ENCODE assay signal across 8 cellular contexts in the genomic region with DNA sequence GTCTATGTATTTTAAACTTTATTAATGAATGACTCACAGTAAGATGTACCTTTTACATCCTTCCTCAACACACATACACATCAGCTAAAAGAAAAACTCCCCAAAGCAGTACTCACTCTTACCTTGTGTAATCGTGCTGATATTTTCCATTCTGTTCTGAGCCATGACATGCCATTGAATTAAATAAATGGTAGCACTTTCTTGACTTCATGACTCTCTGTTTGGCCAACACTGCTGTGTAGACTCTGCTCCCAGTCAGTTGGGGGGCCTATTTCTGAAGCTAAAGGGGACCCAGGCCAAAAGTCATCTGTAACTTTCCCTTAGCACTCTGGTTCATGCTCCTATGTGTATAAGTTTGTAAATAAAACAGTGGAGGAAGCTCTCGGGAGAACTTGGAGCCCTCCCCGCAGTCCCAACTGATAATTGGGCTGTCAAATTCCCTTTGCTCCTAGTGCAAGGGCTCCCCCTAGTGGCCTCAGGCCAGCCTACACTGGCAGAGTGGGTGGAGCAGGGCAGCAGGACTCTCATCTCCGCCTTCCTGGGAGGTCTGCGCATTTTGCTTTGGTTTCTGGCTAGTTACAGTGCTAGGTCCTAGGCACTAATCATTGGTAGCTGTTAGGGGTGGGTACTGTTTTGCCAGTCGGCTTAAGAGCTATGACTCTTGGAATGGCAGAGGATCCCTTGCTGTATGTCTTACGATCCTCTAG. TPM values are rescaled to one million over a fixed set of nuclear protein-coding genes. Genes with fewer than 3 reads are reported as not detected.
DNase-seq lines count a peak whose midpoint lies in the region; ATAC-seq, FAIRE-seq and TF ChIP-seq lines count a peak whose summit lies in the region.

No MANE protein-coding gene starts in this region.

- dilution Hi-C loops in mammary epithelial cell (cut with HindIII; ENCODE audit: low sequenced_read_pairs) = no loop called here
- dilution Hi-C loops in keratinocyte (cut with MboI; ENCODE audit: extremely low pct_ligation_motif_present, low sequenced_read_pairs) = no loop called here

- WGBS in mammary epithelial cell (ENCODE audit: low coverage, missing lambda C conversion rate) = 21% methylated on average over 7 of the region's 7 CpGs

- in situ Hi-C loops in mammary epithelial cell (cut with MboI; ENCODE audit: low sequenced_read_pairs in 2 of 2) = no loop called here

- H3K27me3 ChIP-seq in WERI-Rb-1 (ENCODE audit: insufficient read depth, low read depth, severe bottlenecking) = peaks cover 23% of the 10 kb centered on the region
- H3K27me3 ChIP-seq in mammary epithelial cell (ENCODE audit: insufficient read depth, low read length) = no peaks in the 10 kb centered on the region
- H3K27me3 ChIP-seq in keratinocyte (ENCODE audit: control insufficient read depth, extremely low read depth, insufficient read depth, low read length) = no peaks in the 10 kb centered on the region

- H3K4me3 ChIP-seq in AG04449 (ENCODE audit: low read depth, low read length) (no peak overlapping the region), WERI-Rb-1 (ENCODE audit: low read depth, low read length) (no peak overlapping the region), mammary epithelial cell (replicated peaks in 1 of 3; ENCODE audit: insufficient read depth in 1 of 3, low read depth in 2 of 3, low read length in 3 of 3) (no peak overlapping the region), keratinocyte (ENCODE audit: control insufficient read depth in 2 of 3, extremely low read depth in 1 of 3, insufficient read depth in 2 of 3, low read depth in 1 of 3, low read length in 3 of 3) (no peak overlapping the region)

- peak; percentile 83 for FAIRE-seq in GM18507 (lab: Jason Lieb, UNC)
- peak; percentile 85 for FAIRE-seq in keratinocyte (lab: Jason Lieb, UNC)

- no peak overlapping the region for H3K27ac ChIP-seq in WERI-Rb-1
- no peak overlapping the region for H3K27ac ChIP-seq in mammary epithelial cell (ENCODE audit: insufficient read depth, low read depth, low read length)
- H3K27ac ChIP-seq in keratinocyte (ENCODE audit: control insufficient read depth, insufficient read depth, low read length) = no peak overlapping the region

- no peaks in the 10 kb centered on the region for H3K9me1 ChIP-seq in keratinocyte (ENCODE audit: control insufficient read depth, extremely low read depth, insufficient read depth, low read length)

- peak; percentile 54 for ATAC-seq in HG03025 (IDR thresholded peaks at IDR 0.05; ENCODE audit: low FRiP score, unreplicated experiment)

- H4K20me1 ChIP-seq in mammary epithelial cell (ENCODE audit: insufficient read depth, low read length) (no peaks in the 10 kb centered on the region), keratinocyte (ENCODE audit: control insufficient read depth, extremely low read depth, insufficient read depth, low read length) (no peaks in the 10 kb centered on the region)

- CTCF ChIA-PET in AG04449 (lab: Yijun Ruan, JAX) = interaction anchor here (0.5 to 4.1 kb wide), 52 partner anchors 10 to 1682 kb away, joined by 3 to 71 read pairs (median 4); no protein-coding TSS in a partner anchor
- CTCF ChIA-PET in mammary epithelial cell (lab: Charles Lee; ENCODE audit: low non-redundant PET) = interaction anchor here (0.5 kb wide), 1 partner anchor 236 kb away, joined by 3 read pairs; no protein-coding TSS in a partner anchor

- H3K79me2 ChIP-seq in mammary epithelial cell (ENCODE audit: insufficient read depth, low read length) (no peaks in the 10 kb centered on the region), keratinocyte (ENCODE audit: control insufficient read depth, insufficient read depth, low read length) (no peaks in the 10 kb centered on the region)

- H3K4me1 ChIP-seq in mammary epithelial cell (ENCODE audit: insufficient read depth, low read length) (peaks cover 26% of the 10 kb centered on the region), keratinocyte (ENCODE audit: control insufficient read depth, extremely low read depth, insufficient read depth, low read length) (peaks cover 21% of the 10 kb centered on the region)

- H3K4me2 ChIP-seq in mammary epithelial cell (ENCODE audit: insufficient read depth, low read depth, low read length) = no peak overlapping the region
- H3K4me2 ChIP-seq in keratinocyte (ENCODE audit: control insufficient read depth, extremely low read depth, insufficient read depth, low read depth, low read length) = no peak overlapping the region

- H3K36me3 ChIP-seq in WERI-Rb-1 (no peaks in the 10 kb centered on the region), mammary epithelial cell (ENCODE audit: insufficient read depth, low read length) (no peaks in the 10 kb centered on the region), keratinocyte (ENCODE audit: control insufficient read depth in 2 of 2, extremely low read depth in 1 of 2, insufficient read depth in 2 of 2, low read length in 2 of 2) (no peaks in the 10 kb centered on the region)

- H2AFZ ChIP-seq in mammary epithelial cell (ENCODE audit: low read depth, low read length) = no peak overlapping the region
- no peak overlapping the region for H2AFZ ChIP-seq in keratinocyte (ENCODE audit: control insufficient read depth, low read length)

- TF ChIP-seq CTCF in AG04449 (IDR thresholded peaks at IDR 0.05; ENCODE audit: insufficient read depth, low read length, missing control alignments) (peak; percentile 97), WERI-Rb-1 (IDR thresholded peaks at IDR 0.05; ENCODE audit: low read depth, low read length) (peak; percentile 93), mammary epithelial cell (conservative IDR thresholded peaks at IDR 0.05 in 1 of 2, IDR thresholded peaks at IDR 0.05 in 1 of 2; ENCODE audit: extremely low read depth in 1 of 2, insufficient read depth in 1 of 2, low read depth in 1 of 2, low read length in 2 of 2) (peak; percentile 99), keratinocyte (optimal IDR thresholded peaks at IDR 0.05 in 1 of 3, IDR thresholded peaks at IDR 0.05 in 1 of 3, conservative IDR thresholded peaks at IDR 0.05 in 1 of 3; ENCODE audit: extremely low read depth in 1 of 3, insufficient read depth in 2 of 3, low read length in 3 of 3) (peak; percentile 96 to 98 (median 98))

- DNase-seq in AG04449 (ENCODE audit: low read depth, low spot score) (no peak), GM18507 (ENCODE audit: extremely low spot score, insufficient read length, low read depth) (peak; percentile 42), NCI-H2107 (lab: John Stamatoyannopoulos, UW) (peak; percentile 80), WERI-Rb-1 (peak; percentile 85), mammary epithelial cell (peak; percentile 48), keratinocyte (ENCODE audit: low read depth, low spot score) (no peak)
- peak; percentile 76 to 85 for DNase-seq in stimulated activated CD4-positive, alpha-beta T cell treated with anti-CD3 and anti-CD28 coated beads, Interleukin-2, amount 100 ng/mL, for 24 hours

- no TSS peak for BruUV-seq in mammary epithelial cell (replicated peaks; lab: Mats Ljungman, UMichigan)

- intact Hi-C loops in mammary epithelial cell (cut with micrococcal nuclease) = loop anchor here (1.0 to 5.0 kb wide), 5 partner anchors 63 to 1539 kb away; no protein-coding TSS in a partner anchor

- POLR2A ChIA-PET in AG04449 (lab: Yijun Ruan, JAX) = no interaction called here

- no peak overlapping the region for H3K9ac ChIP-seq in mammary epithelial cell (ENCODE audit: insufficient read depth, low read length)
- H3K9ac ChIP-seq in keratinocyte (ENCODE audit: control insufficient read depth, extremely low read depth, insufficient read depth, low read length) = no peak overlapping the region

- H3K9me3 ChIP-seq in WERI-Rb-1 (ENCODE audit: severe bottlenecking) (no peaks in the 10 kb centered on the region), mammary epithelial cell (replicated peaks; ENCODE audit: insufficient read depth, low read length) (no peaks in the 10 kb centered on the region), keratinocyte (ENCODE audit: control insufficient read depth, low read depth, low read length) (no peaks in the 10 kb centered on the region)

RNA-seq across cellular contexts. Expression of a gene that starts 1.7 kb away (rescaled TPM):
- not detected for total RNA-seq in mammary epithelial cell
- polyA plus RNA-seq in mammary epithelial cell = not detected
- not detected for polyA minus RNA-seq in mammary epithelial cell
- polyA plus RNA-seq in keratinocyte = not detected in 3 replicates
- polyA plus RNA-seq in keratinocyte (2011; ENCODE audit: low read depth) = not detected
- not detected in 2 replicates for polyA plus RNA-seq in keratinocyte (2011; cell fraction: cytosol; rRNA removed)
- not detected in 2 replicates for polyA plus RNA-seq in keratinocyte (2011; cell fraction: nucleus; rRNA removed)
- polyA plus RNA-seq in keratinocyte (2012; ENCODE audit: low replicate concordance) = not detected in 2 replicates
- not detected in 3 replicates for polyA minus RNA-seq in keratinocyte
- not detected for polyA minus RNA-seq in keratinocyte (2011; cell fraction: cytosol; rRNA and poly(A)+ RNA removed)
- not detected in 2 replicates for polyA minus RNA-seq in keratinocyte (2011; cell fraction: nucleus; rRNA and poly(A)+ RNA removed)

RNA-seq across cellular contexts. Expression of a gene that starts 33.7 kb away (rescaled TPM):
- total RNA-seq in mammary epithelial cell = not detected
- not detected for polyA plus RNA-seq in mammary epithelial cell
- not detected for polyA minus RNA-seq in mammary epithelial cell
- polyA plus RNA-seq in keratinocyte = not detected in 3 replicates
- not detected for polyA plus RNA-seq in keratinocyte (2011; ENCODE audit: low read depth)
- polyA plus RNA-seq in keratinocyte (2011; cell fraction: cytosol; rRNA removed) = not detected in 2 replicates
- polyA plus RNA-seq in keratinocyte (2011; cell fraction: nucleus; rRNA removed) = not detected in 2 replicates
- polyA plus RNA-seq in keratinocyte (2012; ENCODE audit: low replicate concordance) = not detected in 2 replicates
- polyA minus RNA-seq in keratinocyte = not detected in 3 replicates
- polyA minus RNA-seq in keratinocyte (2011; cell fraction: cytosol; rRNA and poly(A)+ RNA removed) = not detected
- polyA minus RNA-seq in keratinocyte (2011; cell fraction: nucleus; rRNA and poly(A)+ RNA removed) = not detected in 2 replicates

Comparison
In these comparisons a context has a peak if more than half of its experiments do, and no peak if none do; other contexts are left out.
1. DNase-seq: peak in GM18507 (single experiment), NCI-H2107 (single experiment), WERI-Rb-1 (single experiment), mammary epithelial cell (single experiment) and stimulated activated CD4-positive, alpha-beta T cell treated with anti-CD3 and anti-CD28 coated beads, Interleukin-2, amount 100 ng/mL, for 24 hours (2 of 2); none in AG04449 (single experiment) and keratinocyte (single experiment).
2. Peak in every context shown above with its lines, with median percentiles within 50 percentile points of each other: CTCF ChIP-seq.